Comparison of ENCODE assay signal across 25 cellular contexts in the genomic region with DNA sequence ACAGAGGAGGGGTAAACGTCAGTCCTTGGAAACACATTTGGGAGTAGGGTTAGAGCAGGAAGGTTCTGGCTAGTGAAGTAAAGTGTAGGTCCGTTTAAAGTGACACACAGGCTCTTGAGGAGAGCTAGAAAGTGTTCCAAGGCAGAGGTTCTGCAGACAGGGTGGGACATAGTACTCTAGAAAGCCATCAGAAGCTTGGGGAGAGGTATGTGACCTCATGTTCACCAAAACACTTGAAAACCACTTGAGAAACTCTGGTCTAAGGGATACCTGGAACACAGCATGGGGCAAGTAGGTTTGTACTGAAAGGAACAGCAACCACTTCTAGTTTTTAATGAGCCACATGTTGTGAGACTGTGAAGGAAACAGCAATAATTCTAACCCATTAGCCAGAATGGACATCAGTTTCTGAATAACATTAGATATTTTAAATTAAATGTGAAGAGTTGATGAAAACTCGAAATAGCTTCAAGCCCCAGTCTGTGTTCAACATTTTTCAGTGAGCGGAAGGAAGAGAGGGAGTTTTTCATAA. TPM values are rescaled to one million over a fixed set of nuclear protein-coding genes. Genes with fewer than 3 reads are reported as not detected.
A peak's percentile ranks its signal among the peaks of the same experiment; 100 is the strongest.
DNase-seq lines count a peak whose midpoint lies in the region; ATAC-seq, FAIRE-seq and TF ChIP-seq lines count a peak whose summit lies in the region.
"Had no signal": no experiment of that assay in that cellular context is flagged by ENCODE, and none has a peak within 500 bp of the region (broad histone marks: within the 10 kb centered on the region; RNA-seq: fewer than 3 reads in every experiment).

No MANE protein-coding gene starts in this region.

- CTCF ChIA-PET in HepG2 (lab: Yijun Ruan, JAX; ENCODE audit: low intra/inter-chr PET ratio, low total read pairs): no interaction called here

- in situ Hi-C loops in HepG2 (cut with HindIII; ENCODE audit: extremely low pct_ligation_motif_present, low pct_unique_long_range_greater_than_20kb): no loop called here

- H3K4me1 Mint-ChIP-seq in type B pancreatic cell (ENCODE audit: unreplicated experiment): peaks cover 33% of the 10 kb centered on the region
- H3K4me1 Mint-ChIP-seq: naive thymus-derived CD4-positive, alpha-beta T cell; stimulated activated naive B cell treated with anti-CD40 and anti-IgM and Interleukin-4, amounts not matched to agents 10 μg/mL and 1 μg/mL and 100 μg/mL, for 72 hours had no signal

- no peak overlapping the region for H3K4me3 Mint-ChIP-seq in type B pancreatic cell
- H3K4me3 Mint-ChIP-seq: dendritic cell treated with granulocyte-macrophage colony-stimulating factor and Interleukin-4, amounts not matched to agents 40 ng/mL and 50 ng/mL, for 4 days; naive thymus-derived CD4-positive, alpha-beta T cell; stimulated activated naive B cell treated with anti-CD40 and anti-IgM and Interleukin-4, amounts not matched to agents 10 μg/mL and 1 μg/mL and 100 μg/mL, for 72 hours had no signal

- H3K4me1 ChIP-seq in HepG2 (ENCODE audit: insufficient read depth, low read length): peaks cover 38% of the 10 kb centered on the region
- H3K4me1 ChIP-seq: adrenal gland, testis had no signal

- peaks cover 4 to 8% of the 10 kb centered on the region in 2 experiments; a peak in 4 of 5 replicates for H3K36me3 ChIP-seq in HepG2 (replicated peaks in 1 of 2; ENCODE audit: control insufficient read depth in 1 of 2, insufficient read depth in 2 of 2, low read length in 2 of 2)
- H3K36me3 ChIP-seq: adrenal gland; BLaER1 treated with 17β-estradiol and CSF1 and Interleukin-3, amounts not matched to agents 10 nM and 100 nM had no signal

- H4K20me1 ChIP-seq in HepG2 (ENCODE audit: insufficient read depth, low read length): no peaks in the 10 kb centered on the region
- H4K20me1 ChIP-seq: BLaER1 treated with 17β-estradiol and CSF1 and Interleukin-3, amounts not matched to agents 10 nM and 100 nM had no signal

- DNase-seq in NCI-H748 (lab: John Stamatoyannopoulos, UW; ENCODE audit: unreplicated experiment): peak; percentile 22
- DNase-seq in NCI-H748 treated with DMSO at 0.1 percent for 48 hours (lab: John Stamatoyannopoulos, UW): no peak
- DNase-seq in OCI-M1 (lab: John Stamatoyannopoulos, UW): peak; percentile 47
- no peak for DNase-seq in HepG2 (ENCODE audit: low spot score)
- no peak for DNase-seq in type B pancreatic cell (ENCODE audit: extremely low spot score, unreplicated experiment)
- no peak for DNase-seq in NCI-H128 (lab: John Stamatoyannopoulos, UW; ENCODE audit: unreplicated experiment)
- DNase-seq: activated CD4-positive, alpha-beta T cell treated with anti-CD3 and anti-CD28 coated beads, Interleukin-2, amount 50 U/mL, for 48 hours; activated gamma-delta T cell treated with Interleukin-2 at 50 U/mL for 16 hours; adrenal gland; GOT3; naive thymus-derived CD4-positive, alpha-beta T cell; NK-92 treated with Interleukin-12 subunit alpha and Interleukin-12 subunit beta, amount 100 ng/mL, for 24 hours; stimulated activated CD4-positive, alpha-beta T cell treated with anti-CD3 and anti-CD28 coated beads, Interleukin-1b, Interleukin-23, amount 100 ng/mL, for 48 hours; stimulated activated naive B cell treated with anti-CD40 and anti-IgM and Interleukin-4, amounts not matched to agents 10 μg/mL and 1 μg/mL and 100 μg/mL, for 72 hours; testis had no signal

- H3K27ac Mint-ChIP-seq in type B pancreatic cell: peak overlapping the region; percentile 34
- H3K27ac Mint-ChIP-seq: dendritic cell treated with granulocyte-macrophage colony-stimulating factor and Interleukin-4, amounts not matched to agents 40 ng/mL and 50 ng/mL, for 4 days; stimulated activated naive B cell treated with anti-CD40 and anti-IgM and Interleukin-4, amounts not matched to agents 10 μg/mL and 1 μg/mL and 100 μg/mL, for 72 hours had no signal

- H3K9me3 Mint-ChIP-seq in type B pancreatic cell: no peaks in the 10 kb centered on the region
- H3K9me3 Mint-ChIP-seq: dendritic cell treated with granulocyte-macrophage colony-stimulating factor and Interleukin-4, amounts not matched to agents 40 ng/mL and 50 ng/mL, for 4 days; naive thymus-derived CD4-positive, alpha-beta T cell had no signal

- H3K27ac ChIP-seq in HepG2 (ENCODE audit: extremely low read length, insufficient read depth, low read length): peak overlapping the region; percentile 95
- H3K27ac ChIP-seq: adrenal gland; BLaER1 treated with 17β-estradiol and CSF1 and Interleukin-3, amounts not matched to agents 10 nM and 100 nM; epithelial cell of prostate; parathyroid adenoma; SK-N-MC; testis had no signal

- H3K79me2 ChIP-seq in HepG2 (ENCODE audit: insufficient read depth, low read length): peaks cover 9% of the 10 kb centered on the region

- H3K9ac ChIP-seq in HepG2 (ENCODE audit: insufficient read depth, low read depth, low read length): peak overlapping the region; percentile 80
- H3K9ac ChIP-seq: BLaER1 treated with 17β-estradiol and CSF1 and Interleukin-3, amounts not matched to agents 10 nM and 100 nM; parathyroid adenoma had no signal

- H3K9me3 ChIP-seq in HepG2 (ENCODE audit: low read length): no peaks in the 10 kb centered on the region
- H3K9me3 ChIP-seq: adrenal gland; BLaER1 treated with 17β-estradiol and CSF1 and Interleukin-3, amounts not matched to agents 10 nM and 100 nM; testis had no signal

- BruUV-seq in HepG2 (replicated peaks; lab: Mats Ljungman, UMichigan): TSS peak; percentile 93

- peaks cover 7% of the 10 kb centered on the region for H3K36me3 Mint-ChIP-seq in type B pancreatic cell
- H3K36me3 Mint-ChIP-seq: naive thymus-derived CD4-positive, alpha-beta T cell had no signal

- TF ChIP-seq EP300 in HepG2 (IDR thresholded peaks at IDR 0.05; ENCODE audit: low read depth in 2 of 2, low read length in 2 of 2) (no peak), HepG2 (CRISPR knock-in tag; IDR thresholded peaks at IDR 0.05; ENCODE audit: borderline replicate concordance) (no peak)

- WGBS in HepG2 (ENCODE audit: low lambda C conversion rate): 50% methylated on average over 4 of the region's 4 CpGs

- intact Hi-C loops in HepG2 (cut with micrococcal nuclease; ENCODE audit: unreplicated experiment): no loop called here

- no peak for TF ChIP-seq CTCF in HepG2 (CRISPR knock-in tag; IDR thresholded peaks at IDR 0.05)
- no peak for TF ChIP-seq CTCF in type B pancreatic cell (conservative IDR thresholded peaks at IDR 0.05)

- H3K27me3 ChIP-seq in HepG2 (ENCODE audit: control insufficient read depth in 1 of 2, insufficient read depth in 2 of 2, low read length in 2 of 2): no peaks in the 10 kb centered on the region
- H3K27me3 ChIP-seq: adrenal gland; BLaER1 treated with 17β-estradiol and CSF1 and Interleukin-3, amounts not matched to agents 10 nM and 100 nM; testis had no signal

- H3K4me3 ChIP-seq in HepG2 (replicated peaks in 1 of 3; ENCODE audit: insufficient read depth in 1 of 3, low read depth in 2 of 3, low read length in 3 of 3): peak overlapping the region in 1 of 3 experiments; percentile 49; a peak in 2 of 6 replicates
- H3K4me3 ChIP-seq: adrenal gland; BLaER1 treated with 17β-estradiol and CSF1 and Interleukin-3, amounts not matched to agents 10 nM and 100 nM; SK-N-MC; testis had no signal

- peak overlapping the region; percentile 88 for H3K4me2 ChIP-seq in HepG2 (ENCODE audit: low read depth, low read length)
- H3K4me2 ChIP-seq: BLaER1 treated with 17β-estradiol and CSF1 and Interleukin-3, amounts not matched to agents 10 nM and 100 nM had no signal

- no peak for TF ChIP-seq RAD21 in HepG2 (CRISPR knock-in tag; IDR thresholded peaks at IDR 0.05)

- ATAC-seq in HepG2: 0 out of 3 replicates have a peak, but pooled peaks have one; percentile 2
- ATAC-seq in GM18868 (IDR thresholded peaks at IDR 0.05; ENCODE audit: unreplicated experiment): no peak
- ATAC-seq in HG03025 (IDR thresholded peaks at IDR 0.05; ENCODE audit: low FRiP score, unreplicated experiment): no peak
- ATAC-seq: naive thymus-derived CD4-positive, alpha-beta T cell; stimulated activated naive B cell treated with anti-CD40 and anti-IgM and Interleukin-4, amounts not matched to agents 10 μg/mL and 1 μg/mL and 100 μg/mL, for 72 hours had no signal

- FAIRE-seq in HepG2 (lab: Jason Lieb, UNC): no peak
- FAIRE-seq: D721Med, G401.6, GM19239 had no signal

- H2AFZ ChIP-seq in HepG2 (ENCODE audit: low read length): peak overlapping the region; percentile 21
- H2AFZ ChIP-seq: parathyroid adenoma had no signal

- TF ChIP-seq POLR2A in HepG2 (IDR thresholded peaks at IDR 0.05; ENCODE audit: insufficient read depth in 1 of 2, low read depth in 2 of 2, low read length in 2 of 2): no peak

- peaks cover 7% of the 10 kb centered on the region for H3K27me3 Mint-ChIP-seq in type B pancreatic cell

- POLR2A ChIA-PET in HepG2 (lab: Yijun Ruan, JAX): interaction anchor here (1.6 to 3.3 kb wide), 5 partner anchors 14 to 127 kb away, joined by 6 to 41 read pairs (median 11); partner anchors contain the start of gene PDSS2

TF ChIP-seq in HepG2, 621 proteins besides CTCF, POLR2A, EP300 and RAD21 (continues in another document):
- no peak for TF ChIP-seq SP140L (CRISPR knock-in tag; IDR thresholded peaks at IDR 0.05; ENCODE audit: borderline replicate concordance)
- TF ChIP-seq SNAI1 (CRISPR knock-in tag; IDR thresholded peaks at IDR 0.05; ENCODE audit: borderline replicate concordance): no peak

RNA-seq across cellular contexts. Expression of gene SOBP, which starts 49.0 kb away (rescaled TPM):
- total RNA-seq in HepG2 (2016; rRNA removed; fragmentation: Illumina TruSeq; extraction: Trizol) (5.0 and 6.9 TPM in 2 replicates), type B pancreatic cell (ENCODE audit: low replicate concordance) (1.8 and 19.4 TPM in 2 replicates)
- total RNA-seq in HepG2 (2016; cell fraction: cytosol; rRNA removed; fragmentation: Illumina TruSeq; extraction: Trizol; ENCODE audit: low read depth): 16.8 and 17.1 TPM in 2 replicates
- 4.6 and 7.3 TPM in 2 replicates for total RNA-seq in HepG2 (2016; cell fraction: insoluble cytoplasmic fraction; rRNA removed; fragmentation: Illumina TruSeq; extraction: Trizol)
- 9.6 and 9.9 TPM in 2 replicates for total RNA-seq in HepG2 (2016; cell fraction: membrane; rRNA removed; fragmentation: Illumina TruSeq; extraction: Trizol)
- total RNA-seq in HepG2 (2016; cell fraction: nucleus; rRNA removed; fragmentation: Illumina TruSeq; extraction: Trizol): 20.2 and 20.8 TPM in 2 replicates
- 1.2 and 1.5 TPM in 2 replicates for polyA plus RNA-seq in HepG2 (2011; rRNA removed)
- polyA plus RNA-seq in HepG2 (2011; cell fraction: cytosol; rRNA removed): 0.68 and 0.69 TPM in 2 replicates
- polyA plus RNA-seq in HepG2 (2011; cell fraction: nucleus; rRNA removed): 2.6 and 4.7 TPM in 2 replicates
- polyA plus RNA-seq in HepG2 (2012): 7.5 and 8.9 TPM in 2 replicates
- polyA plus RNA-seq in HepG2 (2016; cell fraction: cytosol; fragmentation: Illumina TruSeq; extraction: Trizol; ENCODE audit: low read depth): 3.7 and 4.0 TPM in 2 replicates
- polyA plus RNA-seq in HepG2 (2016; cell fraction: insoluble cytoplasmic fraction; fragmentation: Illumina TruSeq; extraction: Trizol; ENCODE audit: low read depth): 7.3 and 10.4 TPM in 2 replicates
- 7.3 and 8.1 TPM in 2 replicates for polyA plus RNA-seq in HepG2 (2016; cell fraction: membrane; fragmentation: Illumina TruSeq; extraction: Trizol; ENCODE audit: low read depth)
- 11.6 and 12.0 TPM in 2 replicates for polyA plus RNA-seq in HepG2 (2016; cell fraction: nucleus; fragmentation: Illumina TruSeq; extraction: Trizol; ENCODE audit: insufficient read depth, low read depth)
- polyA minus RNA-seq in HepG2 (2011; rRNA and poly(A)+ RNA removed; ENCODE audit: low replicate concordance): 0.12 and 2.0 TPM in 2 replicates
- 2.5 and 3.5 TPM in 2 replicates for polyA minus RNA-seq in HepG2 (2011; cell fraction: cytosol; rRNA and poly(A)+ RNA removed)
- 17.2 and 22.7 TPM in 2 replicates for polyA minus RNA-seq in HepG2 (2011; cell fraction: nucleus; rRNA and poly(A)+ RNA removed)
- polyA plus RNA-seq: naive thymus-derived CD4-positive, alpha-beta T cell had no signal

Comparison
In these comparisons a context has a peak if more than half of its experiments do, and no peak if none do; other contexts are left out.
1. DNase-seq: peak in NCI-H748 (single experiment) and OCI-M1 (single experiment); none in NCI-H748 treated with DMSO at 0.1 percent for 48 hours (single experiment), HepG2 (single experiment), type B pancreatic cell (single experiment) and NCI-H128 (single experiment).